In genomic region chr11:104968365-104968855, GRCh38 we compare ENCODE assay signal across 1 cellular context.
A peak's percentile ranks its signal among the peaks of the same experiment; 100 is the strongest.
TF ChIP-seq lines count a peak whose summit lies in the region.

TSS of gene CASP4 (minus strand) at chr11:104968574. CDS start at chr11:104968525, 49 bp downstream.

TF ChIP-seq in HepG2, 621 proteins besides CTCF, POLR2A, EP300 and RAD21 (continued from another document and continues in another):
- TF ChIP-seq WIZ (CRISPR knock-in tag; IDR thresholded peaks at IDR 0.05) (no peak), ELF4 (CRISPR knock-in tag; IDR thresholded peaks at IDR 0.05; ENCODE audit: borderline replicate concordance) (peak; percentile 75; the same call in 1 of the 2 replicates), KMT2B (CRISPR knock-in tag; IDR thresholded peaks at IDR 0.05) (peak; percentile 74), RXRA (CRISPR knock-in tag; IDR thresholded peaks at IDR 0.05) (no peak), ZNF552 (CRISPR knock-in tag; IDR thresholded peaks at IDR 0.05; ENCODE audit: borderline replicate concordance) (no peak), FOXP1 (IDR thresholded peaks at IDR 0.05) (no peak), FOXP1 (CRISPR knock-in tag; IDR thresholded peaks at IDR 0.05) (0 out of 2 replicates have a peak, but pooled peaks have one; percentile 4), HNF4A (CRISPR knock-in tag; IDR thresholded peaks at IDR 0.05) (0 out of 2 replicates have a peak, but pooled peaks have one; percentile 9), ZNF451 (CRISPR knock-in tag; IDR thresholded peaks at IDR 0.05) (no peak), PBX3 (CRISPR knock-in tag; IDR thresholded peaks at IDR 0.05; ENCODE audit: borderline replicate concordance) (no peak), JUNB (CRISPR knock-in tag; IDR thresholded peaks at IDR 0.05; ENCODE audit: borderline replicate concordance) (no peak), ZFP1 (CRISPR knock-in tag; IDR thresholded peaks at IDR 0.05) (0 out of 2 replicates have a peak, but pooled peaks have one; percentile 15), HOXA5 (CRISPR knock-in tag; IDR thresholded peaks at IDR 0.05) (peak; percentile 15; the same call in 1 of the 2 replicates), IRF2 (CRISPR knock-in tag; IDR thresholded peaks at IDR 0.05) (peak; percentile 97), SOX13 (IDR thresholded peaks at IDR 0.05) (no peak), SOX13 (CRISPR knock-in tag; conservative IDR thresholded peaks at IDR 0.05 in 1 of 2, IDR thresholded peaks at IDR 0.05 in 1 of 2) (peak in 1 of 2 experiments; percentile 19; a peak in 1 of 4 replicates), PREB (CRISPR knock-in tag; IDR thresholded peaks at IDR 0.05) (no peak), CEBPB (IDR thresholded peaks at IDR 0.05; ENCODE audit: borderline replicate concordance, low read depth, low read length) (peak; percentile 79), THAP11 (CRISPR knock-in tag; IDR thresholded peaks at IDR 0.05) (peak; percentile 43; the same call in 1 of the 2 replicates), HMG20A (CRISPR knock-in tag; IDR thresholded peaks at IDR 0.05; ENCODE audit: borderline replicate concordance) (no peak), CREB1 (IDR thresholded peaks at IDR 0.05) (no peak), CREB1 (CRISPR knock-in tag; IDR thresholded peaks at IDR 0.05) (peak; percentile 65), HNF4G (IDR thresholded peaks at IDR 0.05; ENCODE audit: borderline replicate concordance, low read depth, low read length) (no peak), HNF4G (CRISPR knock-in tag; IDR thresholded peaks at IDR 0.05; ENCODE audit: borderline replicate concordance, low read depth) (no peak), ZMYM4 (CRISPR knock-in tag; IDR thresholded peaks at IDR 0.05) (no peak), CEBPG (CRISPR knock-in tag; IDR thresholded peaks at IDR 0.05) (peak; percentile 85), DBP (CRISPR knock-in tag; IDR thresholded peaks at IDR 0.05; ENCODE audit: not compliant biosample characterization) (no peak), SATB2 (CRISPR knock-in tag; IDR thresholded peaks at IDR 0.05) (peak; percentile 26; the same call in 1 of the 2 replicates), MED1 (CRISPR knock-in tag; IDR thresholded peaks at IDR 0.05) (0 out of 2 replicates have a peak, but pooled peaks have one; percentile 34), ELF3 (CRISPR knock-in tag; IDR thresholded peaks at IDR 0.05) (peak; percentile 80), SIN3B (IDR thresholded peaks at IDR 0.05; ENCODE audit: low read length) (no peak), CSRNP1 (CRISPR knock-in tag; IDR thresholded peaks at IDR 0.05) (no peak), POLR2AphosphoS5 (IDR thresholded peaks at IDR 0.05; ENCODE audit: low read depth, low read length) (peak; percentile 53; the same call in 1 of the 2 replicates), TFDP2 (CRISPR knock-in tag; IDR thresholded peaks at IDR 0.05) (no peak), NCOA2 (CRISPR knock-in tag; IDR thresholded peaks at IDR 0.05) (0 out of 2 replicates have a peak, but pooled peaks have one; percentile 26), ELF1 (CRISPR knock-in tag; IDR thresholded peaks at IDR 0.05) (peak; percentile 70), PRDM4 (CRISPR knock-in tag; IDR thresholded peaks at IDR 0.05; ENCODE audit: borderline replicate concordance) (no peak), ZNF263 (CRISPR knock-in tag; IDR thresholded peaks at IDR 0.05) (no peak), ARID5B (CRISPR knock-in tag; IDR thresholded peaks at IDR 0.05) (peak; percentile 64), REST (IDR thresholded peaks at IDR 0.05; ENCODE audit: borderline replicate concordance in 1 of 2, low read depth in 1 of 2, low read length in 2 of 2) (0 out of 4 replicates have a peak, but pooled peaks of 1 of the 2 experiments have one; percentile 20), NFKBIZ (CRISPR knock-in tag; IDR thresholded peaks at IDR 0.05) (0 out of 2 replicates have a peak, but pooled peaks have one; percentile 12)
